In genomic region chr2:64617631-64618151, GRCh38 we compare ENCODE assay signal across 1 cellular context.
TF ChIP-seq lines count a peak whose summit lies in the region.

No MANE protein-coding gene starts in this region.

TF ChIP-seq in WTC11, 78 proteins besides CTCF, POLR2A, EP300 and RAD21 (continued from another document):
- TF ChIP-seq ZNF671 (CRISPR knock-in tag; IDR thresholded peaks at IDR 0.05): no peak
- TF ChIP-seq MXD4 (CRISPR knock-in tag; IDR thresholded peaks at IDR 0.05; ENCODE audit: borderline replicate concordance): no peak
